In the genomic region with DNA sequence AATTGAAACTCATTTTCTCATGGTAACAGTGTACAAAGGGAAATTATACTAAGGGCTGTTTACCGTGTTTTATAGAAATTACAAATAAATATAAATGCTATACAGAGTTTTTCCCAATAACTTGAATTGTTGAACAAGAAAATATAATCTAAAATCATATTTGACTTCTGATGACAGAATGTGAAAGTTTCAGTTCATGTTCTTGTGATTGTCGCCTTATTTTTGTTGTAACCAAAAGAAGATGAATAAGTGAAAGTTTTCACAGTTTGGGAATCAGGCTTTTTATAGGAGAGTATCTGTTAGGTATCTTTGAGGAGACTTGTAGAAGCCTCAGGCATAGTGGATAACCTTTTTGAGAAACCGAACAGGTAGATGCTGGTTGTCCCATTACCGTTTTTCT, we compare ENCODE assay signal across 1 cellular context.
TF ChIP-seq lines count a peak whose summit lies in the region.

No MANE protein-coding gene starts in this region.

TF ChIP-seq in GM23338, 12 proteins besides CTCF, POLR2A, EP300 and RAD21 (continued from another document):
- TF ChIP-seq, protein P1, sequence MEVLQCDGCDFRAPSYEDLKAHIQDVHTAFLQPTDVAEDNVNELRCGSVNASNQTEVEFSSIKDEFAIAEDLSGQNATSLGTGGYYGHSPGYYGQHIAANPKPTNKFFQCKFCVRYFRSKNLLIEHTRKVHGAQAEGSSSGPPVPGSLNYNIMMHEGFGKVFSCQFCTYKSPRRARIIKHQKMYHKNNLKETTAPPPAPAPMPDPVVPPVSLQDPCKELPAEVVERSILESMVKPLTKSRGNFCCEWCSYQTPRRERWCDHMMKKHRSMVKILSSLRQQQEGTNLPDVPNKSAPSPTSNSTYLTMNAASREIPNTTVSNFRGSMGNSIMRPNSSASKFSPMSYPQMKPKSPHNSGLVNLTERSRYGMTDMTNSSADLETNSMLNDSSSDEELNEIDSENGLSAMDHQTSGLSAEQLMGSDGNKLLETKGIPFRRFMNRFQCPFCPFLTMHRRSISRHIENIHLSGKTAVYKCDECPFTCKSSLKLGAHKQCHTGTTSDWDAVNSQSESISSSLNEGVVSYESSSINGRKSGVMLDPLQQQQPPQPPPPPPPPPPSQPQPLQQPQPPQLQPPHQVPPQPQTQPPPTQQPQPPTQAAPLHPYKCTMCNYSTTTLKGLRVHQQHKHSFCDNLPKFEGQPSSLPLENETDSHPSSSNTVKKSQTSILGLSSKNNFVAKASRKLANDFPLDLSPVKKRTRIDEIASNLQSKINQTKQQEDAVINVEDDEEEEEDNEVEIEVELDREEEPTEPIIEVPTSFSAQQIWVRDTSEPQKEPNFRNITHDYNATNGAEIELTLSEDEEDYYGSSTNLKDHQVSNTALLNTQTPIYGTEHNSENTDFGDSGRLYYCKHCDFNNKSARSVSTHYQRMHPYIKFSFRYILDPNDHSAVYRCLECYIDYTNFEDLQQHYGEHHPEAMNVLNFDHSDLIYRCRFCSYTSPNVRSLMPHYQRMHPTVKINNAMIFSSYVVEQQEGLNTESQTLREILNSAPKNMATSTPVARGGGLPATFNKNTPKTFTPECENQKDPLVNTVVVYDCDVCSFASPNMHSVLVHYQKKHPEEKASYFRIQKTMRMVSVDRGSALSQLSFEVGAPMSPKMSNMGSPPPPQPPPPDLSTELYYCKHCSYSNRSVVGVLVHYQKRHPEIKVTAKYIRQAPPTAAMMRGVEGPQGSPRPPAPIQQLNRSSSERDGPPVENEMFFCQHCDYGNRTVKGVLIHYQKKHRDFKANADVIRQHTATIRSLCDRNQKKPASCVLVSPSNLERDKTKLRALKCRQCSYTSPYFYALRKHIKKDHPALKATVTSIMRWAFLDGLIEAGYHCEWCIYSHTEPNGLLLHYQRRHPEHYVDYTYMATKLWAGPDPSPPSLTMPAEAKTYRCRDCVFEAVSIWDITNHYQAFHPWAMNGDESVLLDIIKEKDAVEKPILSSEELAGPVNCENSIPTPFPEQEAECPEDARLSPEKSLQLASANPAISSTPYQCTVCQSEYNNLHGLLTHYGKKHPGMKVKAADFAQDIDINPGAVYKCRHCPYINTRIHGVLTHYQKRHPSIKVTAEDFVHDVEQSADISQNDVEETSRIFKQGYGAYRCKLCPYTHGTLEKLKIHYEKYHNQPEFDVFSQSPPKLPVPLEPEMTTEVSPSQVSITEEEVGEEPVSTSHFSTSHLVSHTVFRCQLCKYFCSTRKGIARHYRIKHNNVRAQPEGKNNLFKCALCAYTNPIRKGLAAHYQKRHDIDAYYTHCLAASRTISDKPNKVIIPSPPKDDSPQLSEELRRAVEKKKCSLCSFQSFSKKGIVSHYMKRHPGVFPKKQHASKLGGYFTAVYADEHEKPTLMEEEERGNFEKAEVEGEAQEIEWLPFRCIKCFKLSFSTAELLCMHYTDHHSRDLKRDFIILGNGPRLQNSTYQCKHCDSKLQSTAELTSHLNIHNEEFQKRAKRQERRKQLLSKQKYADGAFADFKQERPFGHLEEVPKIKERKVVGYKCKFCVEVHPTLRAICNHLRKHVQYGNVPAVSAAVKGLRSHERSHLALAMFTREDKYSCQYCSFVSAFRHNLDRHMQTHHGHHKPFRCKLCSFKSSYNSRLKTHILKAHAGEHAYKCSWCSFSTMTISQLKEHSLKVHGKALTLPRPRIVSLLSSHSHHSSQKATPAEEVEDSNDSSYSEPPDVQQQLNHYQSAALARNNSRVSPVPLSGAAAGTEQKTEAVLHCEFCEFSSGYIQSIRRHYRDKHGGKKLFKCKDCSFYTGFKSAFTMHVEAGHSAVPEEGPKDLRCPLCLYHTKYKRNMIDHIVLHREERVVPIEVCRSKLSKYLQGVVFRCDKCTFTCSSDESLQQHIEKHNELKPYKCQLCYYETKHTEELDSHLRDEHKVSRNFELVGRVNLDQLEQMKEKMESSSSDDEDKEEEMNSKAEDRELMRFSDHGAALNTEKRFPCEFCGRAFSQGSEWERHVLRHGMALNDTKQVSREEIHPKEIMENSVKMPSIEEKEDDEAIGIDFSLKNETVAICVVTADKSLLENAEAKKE (CRISPR knock-in tag; IDR thresholded peaks at IDR 0.05), result no peak
- TF ChIP-seq NANOG (IDR thresholded peaks at IDR 0.05; ENCODE audit: borderline replicate concordance), result no peak
- no peak for TF ChIP-seq EZH2phosphoT487 (IDR thresholded peaks at IDR 0.05; ENCODE audit: unreplicated experiment)
- TF ChIP-seq JUNB (IDR thresholded peaks at IDR 0.05; ENCODE audit: unreplicated experiment), result no peak
- no peak for TF ChIP-seq POLR2AphosphoS5 (IDR thresholded peaks at IDR 0.05; ENCODE audit: low read depth)
- no peak for TF ChIP-seq ZNF331 (CRISPR knock-in tag; IDR thresholded peaks at IDR 0.05; ENCODE audit: low read depth)
- TF ChIP-seq CREB1 (CRISPR knock-in tag; IDR thresholded peaks at IDR 0.05; ENCODE audit: low read depth), result no peak
- no peak for TF ChIP-seq STAT1 (IDR thresholded peaks at IDR 0.05; ENCODE audit: unreplicated experiment)
- no peak for TF ChIP-seq EZH2 (IDR thresholded peaks at IDR 0.05; ENCODE audit: low read depth, unreplicated experiment)
- TF ChIP-seq, protein P2, sequence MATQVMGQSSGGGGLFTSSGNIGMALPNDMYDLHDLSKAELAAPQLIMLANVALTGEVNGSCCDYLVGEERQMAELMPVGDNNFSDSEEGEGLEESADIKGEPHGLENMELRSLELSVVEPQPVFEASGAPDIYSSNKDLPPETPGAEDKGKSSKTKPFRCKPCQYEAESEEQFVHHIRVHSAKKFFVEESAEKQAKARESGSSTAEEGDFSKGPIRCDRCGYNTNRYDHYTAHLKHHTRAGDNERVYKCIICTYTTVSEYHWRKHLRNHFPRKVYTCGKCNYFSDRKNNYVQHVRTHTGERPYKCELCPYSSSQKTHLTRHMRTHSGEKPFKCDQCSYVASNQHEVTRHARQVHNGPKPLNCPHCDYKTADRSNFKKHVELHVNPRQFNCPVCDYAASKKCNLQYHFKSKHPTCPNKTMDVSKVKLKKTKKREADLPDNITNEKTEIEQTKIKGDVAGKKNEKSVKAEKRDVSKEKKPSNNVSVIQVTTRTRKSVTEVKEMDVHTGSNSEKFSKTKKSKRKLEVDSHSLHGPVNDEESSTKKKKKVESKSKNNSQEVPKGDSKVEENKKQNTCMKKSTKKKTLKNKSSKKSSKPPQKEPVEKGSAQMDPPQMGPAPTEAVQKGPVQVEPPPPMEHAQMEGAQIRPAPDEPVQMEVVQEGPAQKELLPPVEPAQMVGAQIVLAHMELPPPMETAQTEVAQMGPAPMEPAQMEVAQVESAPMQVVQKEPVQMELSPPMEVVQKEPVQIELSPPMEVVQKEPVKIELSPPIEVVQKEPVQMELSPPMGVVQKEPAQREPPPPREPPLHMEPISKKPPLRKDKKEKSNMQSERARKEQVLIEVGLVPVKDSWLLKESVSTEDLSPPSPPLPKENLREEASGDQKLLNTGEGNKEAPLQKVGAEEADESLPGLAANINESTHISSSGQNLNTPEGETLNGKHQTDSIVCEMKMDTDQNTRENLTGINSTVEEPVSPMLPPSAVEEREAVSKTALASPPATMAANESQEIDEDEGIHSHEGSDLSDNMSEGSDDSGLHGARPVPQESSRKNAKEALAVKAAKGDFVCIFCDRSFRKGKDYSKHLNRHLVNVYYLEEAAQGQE (IDR thresholded peaks at IDR 0.05; ENCODE audit: unreplicated experiment), result no peak
